ENCODE assay signal across 1 cellular context in the genomic region with DNA sequence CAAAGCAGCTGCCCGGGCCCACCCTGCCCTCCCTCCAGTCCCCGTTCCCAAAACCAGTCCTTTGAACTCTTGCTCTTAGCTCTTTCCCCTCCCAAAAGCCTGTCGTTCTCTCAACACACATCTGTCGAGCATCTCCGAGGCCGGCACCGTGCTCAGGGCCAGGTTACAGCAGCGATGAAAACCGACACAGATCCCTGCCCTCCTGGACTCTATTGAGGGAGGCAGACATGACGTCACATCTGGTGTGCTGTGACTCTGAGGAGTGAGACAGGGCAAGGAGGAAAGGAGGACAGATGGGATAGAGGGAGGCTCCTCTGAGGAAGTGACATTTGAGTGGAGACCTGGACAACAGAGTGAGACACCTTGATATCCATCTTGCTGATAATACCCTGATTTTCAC.
A peak's percentile ranks its signal among the peaks of the same experiment; 100 is the strongest.
TF ChIP-seq lines count a peak whose summit lies in the region.

No MANE protein-coding gene starts in this region.

TF ChIP-seq in HepG2, 621 proteins besides CTCF, POLR2A, EP300 and RAD21 (continued from another document):
- TF ChIP-seq, protein P1, sequence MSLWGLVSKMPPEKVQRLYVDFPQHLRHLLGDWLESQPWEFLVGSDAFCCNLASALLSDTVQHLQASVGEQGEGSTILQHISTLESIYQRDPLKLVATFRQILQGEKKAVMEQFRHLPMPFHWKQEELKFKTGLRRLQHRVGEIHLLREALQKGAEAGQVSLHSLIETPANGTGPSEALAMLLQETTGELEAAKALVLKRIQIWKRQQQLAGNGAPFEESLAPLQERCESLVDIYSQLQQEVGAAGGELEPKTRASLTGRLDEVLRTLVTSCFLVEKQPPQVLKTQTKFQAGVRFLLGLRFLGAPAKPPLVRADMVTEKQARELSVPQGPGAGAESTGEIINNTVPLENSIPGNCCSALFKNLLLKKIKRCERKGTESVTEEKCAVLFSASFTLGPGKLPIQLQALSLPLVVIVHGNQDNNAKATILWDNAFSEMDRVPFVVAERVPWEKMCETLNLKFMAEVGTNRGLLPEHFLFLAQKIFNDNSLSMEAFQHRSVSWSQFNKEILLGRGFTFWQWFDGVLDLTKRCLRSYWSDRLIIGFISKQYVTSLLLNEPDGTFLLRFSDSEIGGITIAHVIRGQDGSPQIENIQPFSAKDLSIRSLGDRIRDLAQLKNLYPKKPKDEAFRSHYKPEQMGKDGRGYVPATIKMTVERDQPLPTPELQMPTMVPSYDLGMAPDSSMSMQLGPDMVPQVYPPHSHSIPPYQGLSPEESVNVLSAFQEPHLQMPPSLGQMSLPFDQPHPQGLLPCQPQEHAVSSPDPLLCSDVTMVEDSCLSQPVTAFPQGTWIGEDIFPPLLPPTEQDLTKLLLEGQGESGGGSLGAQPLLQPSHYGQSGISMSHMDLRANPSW (CRISPR knock-in tag; IDR thresholded peaks at IDR 0.05; ENCODE audit: borderline replicate concordance) = no peak
- TF ChIP-seq FOXO1 (CRISPR knock-in tag; IDR thresholded peaks at IDR 0.05) (no peak), SMAD9 (CRISPR knock-in tag; IDR thresholded peaks at IDR 0.05) (no peak), ZNF441 (CRISPR knock-in tag; IDR thresholded peaks at IDR 0.05; ENCODE audit: borderline replicate concordance) (no peak), CAMTA2 (CRISPR knock-in tag; IDR thresholded peaks at IDR 0.05; ENCODE audit: borderline replicate concordance) (no peak), CREB1 (IDR thresholded peaks at IDR 0.05) (peak; percentile 86), CREB1 (CRISPR knock-in tag; IDR thresholded peaks at IDR 0.05) (no peak), ATF7 (IDR thresholded peaks at IDR 0.05) (peak; percentile 57), ATF7 (CRISPR knock-in tag; IDR thresholded peaks at IDR 0.05) (no peak)
